ENCODE assay signal across 11 cellular contexts in genomic region chr19:5137571-5138124, GRCh38.
A peak's percentile ranks its signal among the peaks of the same experiment; 100 is the strongest.
DNase-seq lines count a peak whose midpoint lies in the region; ATAC-seq, FAIRE-seq and TF ChIP-seq lines count a peak whose summit lies in the region.
"Had no signal": no experiment of that assay in that cellular context is flagged by ENCODE, and none has a peak within 500 bp of the region (broad histone marks: within the 10 kb centered on the region; RNA-seq: fewer than 3 reads in every experiment).

No MANE protein-coding gene starts in this region.

- H3K9me2 ChIP-seq in HCT116 (ENCODE audit: insufficient read depth), result no peaks in the 10 kb centered on the region

- TF ChIP-seq RAD21 in HCT116 (IDR thresholded peaks at IDR 0.05; ENCODE audit: low read depth), result no peak
- TF ChIP-seq RAD21 in GM12878 (IDR thresholded peaks at IDR 0.05; ENCODE audit: insufficient read depth, low read depth, low read length), result no peak
- TF ChIP-seq RAD21 in liver (IDR thresholded peaks at IDR 0.05), result no peak

- H3K4me2 ChIP-seq in HCT116 (ENCODE audit: low read length) (no peak overlapping the region), GM12878 (ENCODE audit: control insufficient read depth, insufficient read depth) (no peak overlapping the region)

- H3K9me3 Mint-ChIP-seq in activated CD4-positive, alpha-beta T cell treated with anti-CD3 and anti-CD28 coated beads for 36 hours (ENCODE audit: low read depth), result no peaks in the 10 kb centered on the region
- H3K9me3 Mint-ChIP-seq in natural killer cell treated with Interleukin-12 subunit alpha and Interleukin-12 subunit beta and Interleukin-15 and Interleukin-18, amount 100 ng/mL, for 72 hours, result no peaks in the 10 kb centered on the region

- H3K9me3 ChIP-seq in HCT116 (ENCODE audit: control insufficient read depth in 1 of 2, insufficient read depth in 1 of 2, low read depth in 1 of 2, low read length in 2 of 2) (no peaks in the 10 kb centered on the region), GM12878 (replicated peaks; ENCODE audit: control insufficient read depth, insufficient read depth, low read length) (no peaks in the 10 kb centered on the region), liver (ENCODE audit: control insufficient read depth in 4 of 4, low read length in 3 of 4) (no peaks in the 10 kb centered on the region), prostate gland (no peaks in the 10 kb centered on the region)
- H3K9me3 ChIP-seq: ascending aorta, SJSA1 had no signal

- CTCF ChIA-PET in HCT116 (lab: Charles Lee) (no interaction called here), GM12878 (lab: Yijun Ruan, JAX) (no interaction called here)
- CTCF ChIA-PET in activated CD4-positive, alpha-beta T cell treated with anti-CD3 and anti-CD28 coated beads for 36 hours (lab: Charles Lee), result interaction anchor here (1.0 kb wide), 1 partner anchor 89 kb away, joined by 4 read pairs; no protein-coding TSS in a partner anchor

- intact Hi-C loops in HCT116 (cut with micrococcal nuclease), result no loop called here
- intact Hi-C loops in GM12878 (cut with micrococcal nuclease; ENCODE audit: unreplicated experiment), result no loop called here
- intact Hi-C loops in prostate gland (cut with DNase I), result no loop called here
- intact Hi-C loops in activated CD4-positive, alpha-beta T cell treated with anti-CD3 and anti-CD28 coated beads for 36 hours (cut with DNase I, micrococcal nuclease), result no loop called here

- ATAC-seq in HCT116 (peak; percentile 64), GM12878 (no peak)
- ATAC-seq in activated CD4-positive, alpha-beta T cell treated with anti-CD3 and anti-CD28 coated beads for 36 hours, result no peak
- no peak for ATAC-seq in natural killer cell treated with Interleukin-12 subunit alpha and Interleukin-12 subunit beta and Interleukin-15 and Interleukin-18, amount 100 ng/mL, for 72 hours

- BruUV-seq in HCT116 (replicated peaks; lab: Mats Ljungman, UMichigan) (no TSS peak), GM12878 (replicated peaks; lab: Mats Ljungman, UMichigan) (no TSS peak)

- TF ChIP-seq POLR2A in HCT116 (IDR thresholded peaks at IDR 0.05; ENCODE audit: borderline replicate concordance, extremely low read depth, insufficient read depth, insufficient read length) (no peak), GM12878 (IDR thresholded peaks at IDR 0.05; ENCODE audit: low read depth, low read length) (peak; percentile 55), prostate gland (IDR thresholded peaks at IDR 0.05) (no peak)

- no peak overlapping the region for H3K27ac Mint-ChIP-seq in activated CD4-positive, alpha-beta T cell treated with anti-CD3 and anti-CD28 coated beads for 36 hours
- no peak overlapping the region for H3K27ac Mint-ChIP-seq in natural killer cell treated with Interleukin-12 subunit alpha and Interleukin-12 subunit beta and Interleukin-15 and Interleukin-18, amount 100 ng/mL, for 72 hours

- no peak overlapping the region for H3K4me3 Mint-ChIP-seq in activated CD4-positive, alpha-beta T cell treated with anti-CD3 and anti-CD28 coated beads for 36 hours
- no peak overlapping the region for H3K4me3 Mint-ChIP-seq in natural killer cell treated with Interleukin-12 subunit alpha and Interleukin-12 subunit beta and Interleukin-15 and Interleukin-18, amount 100 ng/mL, for 72 hours

- DNase-seq in D341Med (ENCODE audit: low spot score) (peak; percentile 69), HCT116 (ENCODE audit: low read depth, low spot score) (no peak), GM12878 (ENCODE audit: low read depth, low spot score) (no peak), DMS153 (lab: John Stamatoyannopoulos, UW) (no peak), prostate gland (ENCODE audit: low spot score) (no peak)
- DNase-seq in activated CD4-positive, alpha-beta T cell treated with anti-CD3 and anti-CD28 coated beads for 36 hours, result no peak
- DNase-seq in natural killer cell treated with Interleukin-12 subunit alpha and Interleukin-12 subunit beta and Interleukin-15 and Interleukin-18, amount 100 ng/mL, for 72 hours (ENCODE audit: low spot score), result no peak
- DNase-seq: NCI-H2029 had no signal

- in situ Hi-C loops in GM12878 (cut with MboI), result no loop called here

- H4K20me1 ChIP-seq in HCT116 (ENCODE audit: insufficient read depth), result no peaks in the 10 kb centered on the region
- no peaks in the 10 kb centered on the region for H4K20me1 ChIP-seq in GM12878 (ENCODE audit: control insufficient read depth, insufficient read depth)

- H3K27me3 Mint-ChIP-seq in activated CD4-positive, alpha-beta T cell treated with anti-CD3 and anti-CD28 coated beads for 36 hours, result no peaks in the 10 kb centered on the region
- H3K27me3 Mint-ChIP-seq in natural killer cell treated with Interleukin-12 subunit alpha and Interleukin-12 subunit beta and Interleukin-15 and Interleukin-18, amount 100 ng/mL, for 72 hours, result no peaks in the 10 kb centered on the region

- no peak overlapping the region for H3K27ac ChIP-seq in HCT116 (ENCODE audit: low read depth, low read length)
- no peak overlapping the region for H3K27ac ChIP-seq in GM12878 (ENCODE audit: control insufficient read depth, insufficient read depth)
- H3K27ac ChIP-seq in liver (ENCODE audit: low read depth in 1 of 2, low read length in 2 of 2), result no peak overlapping the region
- H3K27ac ChIP-seq in prostate gland, result no peak overlapping the region
- H3K27ac ChIP-seq: ascending aorta, SJSA1 had no signal

- peak in 2 of 3 experiments; percentile 45 to 65; a peak in 4 of 6 replicates for TF ChIP-seq CTCF in HCT116 (IDR thresholded peaks at IDR 0.05 in 2 of 3, conservative IDR thresholded peaks at IDR 0.05 in 1 of 3; ENCODE audit: borderline replicate concordance in 1 of 3, insufficient read depth in 1 of 3, low read depth in 2 of 3, low read length in 2 of 3)
- peak in 1 of 3 experiments; percentile 21; a peak in 1 of 6 replicates for TF ChIP-seq CTCF in GM12878 (IDR thresholded peaks at IDR 0.05 in 2 of 3, conservative IDR thresholded peaks at IDR 0.05 in 1 of 3; ENCODE audit: control insufficient read depth in 2 of 3, extremely low read depth in 1 of 3, insufficient read depth in 1 of 3, low read depth in 3 of 3, low read length in 3 of 3)
- TF ChIP-seq CTCF in liver (IDR thresholded peaks at IDR 0.05; ENCODE audit: low read depth, low read length, missing input control), result peak; percentile 6
- TF ChIP-seq CTCF in prostate gland (IDR thresholded peaks at IDR 0.05), result peak in 1 of 4 experiments; percentile 9

- no peak for TF ChIP-seq EP300 in GM12878 (IDR thresholded peaks at IDR 0.05; ENCODE audit: borderline replicate concordance in 1 of 2, control insufficient read depth in 1 of 2, low read depth in 2 of 2, low read length in 2 of 2)

- H3K4me3 ChIP-seq in HCT116 (replicated peaks in 1 of 2; ENCODE audit: low read depth in 1 of 2, low read length in 2 of 2), result no peak overlapping the region
- no peak overlapping the region for H3K4me3 ChIP-seq in GM12878
- no peak overlapping the region for H3K4me3 ChIP-seq in liver (ENCODE audit: low read depth in 1 of 3, low read length in 3 of 3)
- H3K4me3 ChIP-seq in prostate gland, result no peak overlapping the region
- H3K4me3 ChIP-seq: ascending aorta, SJSA1 had no signal

- no peaks in the 10 kb centered on the region for H3K27me3 ChIP-seq in HCT116 (ENCODE audit: insufficient read depth, low read length)
- H3K27me3 ChIP-seq in GM12878 (replicated peaks in 1 of 2; ENCODE audit: control insufficient read depth in 2 of 2, insufficient read depth in 2 of 2, low read length in 1 of 2), result no peaks in the 10 kb centered on the region
- H3K27me3 ChIP-seq in liver (ENCODE audit: control insufficient read depth in 4 of 4, insufficient read depth in 4 of 4, low read length in 3 of 4), result no peaks in the 10 kb centered on the region
- no peaks in the 10 kb centered on the region for H3K27me3 ChIP-seq in prostate gland (replicated peaks; ENCODE audit: insufficient read depth)
- H3K27me3 ChIP-seq: ascending aorta, SJSA1 had no signal

- POLR2A ChIA-PET in HCT116 (lab: Charles Lee), result no interaction called here
- POLR2A ChIA-PET in GM12878 (lab: Charles Lee), result no interaction called here
- POLR2A ChIA-PET in activated CD4-positive, alpha-beta T cell treated with anti-CD3 and anti-CD28 coated beads for 36 hours (lab: Charles Lee), result no interaction called here

- no peak overlapping the region for H3K9ac ChIP-seq in HCT116 (ENCODE audit: low read length)
- no peak overlapping the region for H3K9ac ChIP-seq in GM12878 (ENCODE audit: control insufficient read depth, insufficient read depth, low read length)
- no peak overlapping the region for H3K9ac ChIP-seq in liver (ENCODE audit: low read depth in 1 of 2, low read length in 2 of 2)

- H3K4me1 Mint-ChIP-seq in activated CD4-positive, alpha-beta T cell treated with anti-CD3 and anti-CD28 coated beads for 36 hours, result peaks cover 19% of the 10 kb centered on the region
- peaks cover 20 to 21% of the 10 kb centered on the region in 2 donors for H3K4me1 Mint-ChIP-seq in natural killer cell treated with Interleukin-12 subunit alpha and Interleukin-12 subunit beta and Interleukin-15 and Interleukin-18, amount 100 ng/mL, for 72 hours (ENCODE audit: low read depth in 2 of 2)

- H3K79me2 ChIP-seq in HCT116 (ENCODE audit: insufficient read depth, low read length), result no peaks in the 10 kb centered on the region
- peaks cover 20% of the 10 kb centered on the region for H3K79me2 ChIP-seq in GM12878 (ENCODE audit: control insufficient read depth, insufficient read depth, low read length)

- no peak for FAIRE-seq in GM12878 (lab: Jason Lieb, UNC)

- H3K4me1 ChIP-seq in HCT116 (ENCODE audit: control insufficient read depth in 1 of 2, insufficient read depth in 2 of 2, low read length in 2 of 2) (peaks cover 0 to 9% of the 10 kb centered on the region in 2 experiments; a peak in 3 of 4 replicates), GM12878 (ENCODE audit: control insufficient read depth, insufficient read depth, low read length) (peaks cover 19% of the 10 kb centered on the region), liver (ENCODE audit: control insufficient read depth in 4 of 4, insufficient read depth in 4 of 4, low read length in 3 of 4) (peaks cover 0 to 4% (median 0%) of the 10 kb centered on the region in 4 donors), prostate gland (replicated peaks) (no peaks in the 10 kb centered on the region)
- H3K4me1 ChIP-seq: ascending aorta had no signal

- H3K36me3 Mint-ChIP-seq in activated CD4-positive, alpha-beta T cell treated with anti-CD3 and anti-CD28 coated beads for 36 hours (ENCODE audit: low read depth), result peaks cover 39% of the 10 kb centered on the region
- H3K36me3 Mint-ChIP-seq in natural killer cell treated with Interleukin-12 subunit alpha and Interleukin-12 subunit beta and Interleukin-15 and Interleukin-18, amount 100 ng/mL, for 72 hours, result peaks cover 5% of the 10 kb centered on the region

- RAD21 ChIA-PET in HCT116 (lab: Charles Lee; ENCODE audit: low non-redundant PET in 1 of 2, low total read pairs in 2 of 2, uncharacterized antibody in 2 of 2, unreplicated experiment in 2 of 2), result no interaction called here
- RAD21 ChIA-PET in GM12878 (lab: Charles Lee; ENCODE audit: unreplicated experiment), result no interaction called here

- H2AFZ ChIP-seq in HCT116 (ENCODE audit: low read depth, low read length, poor library complexity, severe bottlenecking), result no peak overlapping the region
- H2AFZ ChIP-seq in GM12878 (ENCODE audit: control insufficient read depth, low read depth, low read length), result no peak overlapping the region

- H3K36me3 ChIP-seq in HCT116 (ENCODE audit: control insufficient read depth in 1 of 2, insufficient read depth in 2 of 2, low read length in 2 of 2) (no peaks in the 10 kb centered on the region; a peak in 1 of 4 replicates), GM12878 (ENCODE audit: control insufficient read depth in 2 of 2, insufficient read depth in 2 of 2, low read length in 1 of 2) (peaks cover 15 to 34% of the 10 kb centered on the region in 2 experiments; a peak in 3 of 4 replicates), liver (ENCODE audit: control insufficient read depth in 4 of 4, insufficient read depth in 3 of 4, low read depth in 1 of 4, low read length in 3 of 4) (peaks cover 22 to 88% (median 28%) of the 10 kb centered on the region in 4 donors), prostate gland (peaks cover 15 to 47% of the 10 kb centered on the region in 2 donors)

- SMC1A ChIA-PET in GM12878 (lab: Charles Lee; ENCODE audit: uncharacterized antibody, unreplicated experiment), result interaction anchor here (0.6 kb wide), 1 partner anchor 12 kb away, joined by 3 read pairs; no protein-coding TSS in a partner anchor

- 96% methylated on average over 29 of the region's 29 CpGs for WGBS in GM12878 (ENCODE audit: insufficient coverage, insufficient replicate concordance, low lambda C conversion rate, missing lambda C conversion rate)
- 94% methylated on average over 29 of the region's 29 CpGs for WGBS in liver
- 74% methylated on average over 28 of the region's 29 CpGs for WGBS in prostate gland
